ENCODE assay signal across 8 cellular contexts in the genomic region with DNA sequence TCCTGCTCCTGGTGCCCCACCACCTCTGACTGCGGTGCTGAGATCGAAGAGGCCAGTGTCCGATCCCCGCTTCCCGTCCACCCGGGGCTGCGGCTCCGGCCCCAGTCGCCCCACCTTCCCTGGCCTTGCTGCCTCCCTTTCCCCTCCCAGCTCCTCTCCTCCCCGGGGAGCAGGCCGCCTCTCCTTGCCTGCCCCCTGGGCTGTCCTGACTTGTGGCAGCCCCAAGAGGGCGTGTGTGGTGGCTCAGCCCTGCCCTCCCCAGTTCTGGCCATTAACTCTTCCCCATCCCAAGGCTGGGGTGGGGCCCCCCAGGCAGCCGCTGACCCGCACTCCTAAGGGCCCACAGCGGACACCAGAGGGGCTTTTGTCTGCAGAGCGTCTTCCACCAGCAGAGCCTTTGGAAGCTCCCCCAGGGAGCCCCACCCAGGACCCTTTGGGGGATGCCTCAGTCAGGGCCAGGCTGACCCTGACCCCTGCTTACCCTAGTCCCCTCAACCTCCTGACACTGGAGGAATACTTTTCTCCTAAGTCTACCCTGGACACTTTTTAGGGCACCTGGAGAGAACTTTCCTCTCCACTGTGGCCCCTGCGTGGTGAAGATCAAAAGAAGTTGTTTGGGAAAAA. TPM values are rescaled to one million over a fixed set of nuclear protein-coding genes. Genes with fewer than 3 reads are reported as not detected.
DNase-seq lines count a peak whose midpoint lies in the region; ATAC-seq and TF ChIP-seq lines count a peak whose summit lies in the region.

No MANE protein-coding gene starts in this region.

- H3K4me1 ChIP-seq in iPS-15b (ENCODE audit: control insufficient read depth, insufficient read depth, low read length), result peaks cover 27% of the 10 kb centered on the region
- H3K4me1 ChIP-seq in spleen, result peaks cover 8 to 51% (median 40%) of the 10 kb centered on the region in 6 donors

- H3K27ac ChIP-seq in spleen, result peak overlapping the region in 3 of 8 donors; percentile 12 to 42 (median 16)

- no peaks in the 10 kb centered on the region for H3K27me3 Mint-ChIP-seq in activated naive CD8-positive, alpha-beta T cell

- H3K27me3 ChIP-seq in iPS-15b (ENCODE audit: control insufficient read depth, insufficient read depth, low read length), result peaks cover 53% of the 10 kb centered on the region
- peaks cover 0 to 56% (median 14%) of the 10 kb centered on the region in 7 donors for H3K27me3 ChIP-seq in spleen (replicated peaks in 1 of 7)

- H3K9me3 Mint-ChIP-seq in activated naive CD8-positive, alpha-beta T cell (ENCODE audit: low read depth), result no peaks in the 10 kb centered on the region

- H3K36me3 Mint-ChIP-seq in activated naive CD8-positive, alpha-beta T cell, result no peaks in the 10 kb centered on the region

- H3K4me3 ChIP-seq in GM12865 (ENCODE audit: low read depth, low read length) (peak overlapping the region; percentile 76), iPS-15b (ENCODE audit: low read depth, low read length) (peak overlapping the region; percentile 56), spleen (peak overlapping the region; percentile 33 to 77 (median 49))

- 11 to 19% (median 14%) methylated on average over 14 to 17 of the region's 17 CpGs for whole genome bisulfite sequencing in spleen, 5 donors

- H3K4me1 Mint-ChIP-seq in activated naive CD8-positive, alpha-beta T cell (ENCODE audit: low read depth), result peaks cover 34% of the 10 kb centered on the region

- H3K9me3 ChIP-seq in iPS-15b (ENCODE audit: control insufficient read depth, insufficient read depth, low read length) (no peaks in the 10 kb centered on the region), spleen (no peaks in the 10 kb centered on the region)

- intact Hi-C loops in spleen (cut with DNase I; ENCODE audit: low total_unique reads), result no loop called here

- peak overlapping the region; percentile 12 for H3K9ac ChIP-seq in iPS-15b (ENCODE audit: low read depth, low read length)

- H3K36me3 ChIP-seq in iPS-15b (ENCODE audit: control insufficient read depth, insufficient read depth, low read length) (no peaks in the 10 kb centered on the region), spleen (no peaks in the 10 kb centered on the region)

- peak overlapping the region; percentile 79 for H3K4me3 Mint-ChIP-seq in activated naive CD8-positive, alpha-beta T cell

- peak; percentile 56 for ATAC-seq in GM21529 (IDR thresholded peaks at IDR 0.05; ENCODE audit: unreplicated experiment)

- peak overlapping the region; percentile 61 for H3K27ac Mint-ChIP-seq in activated naive CD8-positive, alpha-beta T cell

- TF ChIP-seq CTCF in GM12865 (IDR thresholded peaks at IDR 0.05; ENCODE audit: insufficient read depth, low read depth, low read length, missing control alignments), result peak; percentile 70
- TF ChIP-seq CTCF in spleen (IDR thresholded peaks at IDR 0.05 in 8 of 11, conservative IDR thresholded peaks at IDR 0.05 in 3 of 11), result peak in 9 of 11 experiments; percentile 17 to 71 (median 57)

- TF ChIP-seq POLR2A in spleen (IDR thresholded peaks at IDR 0.05), result no peak

- DNase-seq in GM12865 (ENCODE audit: low read depth) (peak; percentile 80), Kasumi-1 (lab: John Stamatoyannopoulos, UW) (peak; percentile 56 to 70), spleen (peak; percentile 84), mesenteric fat pad (ENCODE audit: low spot score) (no peak), NCI-H1092 treated with DMSO at 0.1 percent for 48 hours (lab: John Stamatoyannopoulos, UW) (no peak)

RNA-seq across cellular contexts. Expression of a gene that starts 16.7 kb away (rescaled TPM):
- total RNA-seq in spleen (1 to 10 TPM in 1 of 7 donors, under 1 TPM in 6; 0.37 to 2.0 (median 0.49) TPM), mesenteric fat pad (2.8 TPM)
- polyA plus RNA-seq in spleen, result under 1 TPM; 0.15 to 0.73 (median 0.29) TPM

RNA-seq across cellular contexts. Expression of a gene that starts 38.5 kb away (rescaled TPM):
- total RNA-seq in spleen (10 to 100 TPM in 5 of 7 donors, 1 to 10 TPM in 2; 7.0 to 16.1 (median 13.0) TPM), mesenteric fat pad (8.4 TPM)
- 1 to 10 TPM; 6.2 to 8.4 (median 6.4) TPM for polyA plus RNA-seq in spleen

RNA-seq across cellular contexts. Expression of a gene that starts 50.1 kb away (rescaled TPM):
- total RNA-seq in spleen (10 to 100 TPM; 29.9 to 72.5 (median 41.7) TPM), mesenteric fat pad (95.1 TPM)
- 10 to 100 TPM; 15.2 to 29.1 (median 20.9) TPM for polyA plus RNA-seq in spleen

RNA-seq across cellular contexts. Expression of a gene that starts 53.6 kb away (rescaled TPM):
- total RNA-seq in spleen (10 to 100 TPM; 28.1 to 58.7 (median 39.0) TPM), mesenteric fat pad (48.0 TPM)
- 10 to 100 TPM; 38.7 to 57.4 (median 56.1) TPM for polyA plus RNA-seq in spleen

Comparison
In these comparisons a context has a peak if more than half of its experiments do, and no peak if none do; other contexts are left out.
1. DNase-seq: peak in GM12865 (single experiment), Kasumi-1 (2 of 2) and spleen (single experiment); none in mesenteric fat pad (single experiment) and NCI-H1092 treated with DMSO at 0.1 percent for 48 hours (single experiment).
2. Peak in every context shown above with its lines, with median percentiles within 50 percentile points of each other: H3K4me3 ChIP-seq.